In the genomic region with DNA sequence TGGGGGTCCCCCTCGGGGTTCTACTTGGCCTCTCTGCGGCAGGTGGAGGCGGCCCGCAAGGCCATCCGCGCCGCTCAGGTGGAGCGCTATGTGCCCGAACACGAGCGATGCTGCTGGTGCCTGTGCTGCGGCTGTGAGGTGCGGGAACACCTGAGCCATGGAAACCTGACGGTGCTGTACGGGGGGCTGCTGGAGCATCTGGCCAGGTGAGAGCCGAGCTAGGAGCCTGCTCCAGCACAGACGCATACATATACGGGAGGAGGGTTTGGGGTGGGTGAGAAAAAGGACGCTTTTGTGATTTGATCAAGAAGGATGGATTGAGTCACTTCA, we compare ENCODE assay signal across 6 cellular contexts. TPM values are rescaled to one million over a fixed set of nuclear protein-coding genes. Genes with fewer than 3 reads are reported as not detected.
DNase-seq lines count a peak whose midpoint lies in the region; ATAC-seq lines count a peak whose summit lies in the region.

No MANE protein-coding gene starts in this region.

- POLR2A ChIA-PET in T-cell (lab: Charles Lee) = interaction anchor here in 1 of 2 donors (0.5 to 1.3 kb wide), 2 partner anchors 9 to 20 kb away, joined by 4 to 7 read pairs; a partner anchor contains a TSS

- peaks cover 4% of the 10 kb centered on the region for H3K36me3 ChIP-seq in H7 (replicated peaks; ENCODE audit: control insufficient read depth, insufficient read depth, low read length)

- ATAC-seq in T-cell (replicated peaks in 1 of 4) (peak; percentile 19 to 28 (median 20)), GM18498 (IDR thresholded peaks at IDR 0.05; ENCODE audit: unreplicated experiment) (no peak)

- H3K9me3 Mint-ChIP-seq in T-cell = no peaks in the 10 kb centered on the region

- peak overlapping the region; percentile 71 for H3K27ac ChIP-seq in layer of hippocampus (ENCODE audit: low read depth, low read length)

- no peaks in the 10 kb centered on the region for H3K27me3 Mint-ChIP-seq in T-cell

- peaks cover 38 to 44% (median 44%) of the 10 kb centered on the region in 3 donors for H3K4me1 Mint-ChIP-seq in T-cell

- CTCF ChIA-PET in T-cell (lab: Charles Lee) = interaction anchor here in 1 of 2 donors (1.3 to 1.4 kb wide), 2 partner anchors 21 to 69 kb away, joined by 3 to 8 read pairs; a partner anchor contains a TSS

- H3K4me3 Mint-ChIP-seq in T-cell = peak overlapping the region; percentile 92 to 98 (median 97)

- H3K36me3 Mint-ChIP-seq in T-cell = peaks cover 18% of the 10 kb centered on the region

- DNase-seq in H7 (no peak), T-cell (no peak), amniotic stem cell (lab: John Stamatoyannopoulos, UW) (no peak), inferior parietal cortex (ENCODE audit: extremely low spot score) (no peak)

- H3K4me3 ChIP-seq in H7 (ENCODE audit: insufficient read depth, low read depth, low read length) = peak overlapping the region; percentile 97

- H3K27me3 ChIP-seq in H7 (ENCODE audit: control insufficient read depth, insufficient read depth, low read length) = no peaks in the 10 kb centered on the region
- H3K27me3 ChIP-seq in layer of hippocampus (ENCODE audit: control insufficient read depth, insufficient read depth, low read length) = no peaks in the 10 kb centered on the region

- peak overlapping the region; percentile 90 for H3K27ac Mint-ChIP-seq in T-cell

RNA-seq across cellular contexts. Expression of a gene that starts 0.4 kb away (rescaled TPM):
- 15.7 and 18.0 TPM in 2 replicates for total RNA-seq in H7 (2014; rRNA removed; shearing (Covaris generic))
- 100 to 1,000 TPM; 104 to 121 (median 118) TPM for total RNA-seq in T-cell

RNA-seq across cellular contexts. Expression of a gene that starts 19.8 kb away (rescaled TPM):
- total RNA-seq in H7 (2014; rRNA removed; shearing (Covaris generic)) = 881 and 959 TPM in 2 replicates
- total RNA-seq in T-cell = 1,000 to 10,000 TPM; 1,733 to 2,728 (median 2,161) TPM

RNA-seq across cellular contexts. Expression of a gene that starts 20.2 kb away (rescaled TPM):
- total RNA-seq in H7 (2014; rRNA removed; shearing (Covaris generic)) = 78.3 and 98.2 TPM in 2 replicates
- 10 to 100 TPM; 65.0 to 78.5 (median 74.3) TPM for total RNA-seq in T-cell

RNA-seq across cellular contexts. Expression of a gene that starts 26.8 kb away (rescaled TPM):
- not detected in 2 replicates for total RNA-seq in H7 (2014; rRNA removed; shearing (Covaris generic))
- not detected for total RNA-seq in T-cell

RNA-seq across cellular contexts. Expression of a gene that starts 32.3 kb away (rescaled TPM):
- total RNA-seq in H7 (2014; rRNA removed; shearing (Covaris generic)) = 53.2 and 54.5 TPM in 2 replicates
- total RNA-seq in T-cell = 10 to 100 TPM in 4 of 5 donors, 1 to 10 TPM in 1; 8.9 to 18.0 (median 15.4) TPM
